Comparison of ENCODE assay signal across 9 cellular contexts in genomic region chr3:16290827-16291196, GRCh38. TPM values are rescaled to one million over a fixed set of nuclear protein-coding genes. Genes with fewer than 3 reads are reported as not detected.
DNase-seq lines count a peak whose midpoint lies in the region; ATAC-seq and TF ChIP-seq lines count a peak whose summit lies in the region.
"Had no signal": no experiment of that assay in that cellular context is flagged by ENCODE, and none has a peak within 500 bp of the region (broad histone marks: within the 10 kb centered on the region; RNA-seq: fewer than 3 reads in every experiment).

No MANE protein-coding gene starts in this region.

- H2BK5ac ChIP-seq in neuronal stem cell (ENCODE audit: low read length): no peak overlapping the region

- no peak for TF ChIP-seq CTCF in WERI-Rb-1 (IDR thresholded peaks at IDR 0.05; ENCODE audit: low read depth, low read length)

- H3K9ac ChIP-seq in neuronal stem cell (ENCODE audit: low read depth, low read length, poor library complexity): no peak overlapping the region

- CTCF ChIA-PET in activated naive CD4-positive, alpha-beta T cell treated with anti-CD3 and anti-CD28 coated beads, Interleukin-2, amount 10 ng/mL, durations not matched to agents 7 days and 5 days (lab: Charles Lee): interaction anchor here (0.6 to 9.8 kb wide), 18 partner anchors 7 to 551 kb away, joined by 3 to 246 read pairs (median 5); partner anchors contain the start of genes DPH3 and OXNAD1

- H3K4me1 Mint-ChIP-seq in activated naive CD4-positive, alpha-beta T cell treated with anti-CD3 and anti-CD28 coated beads, Interleukin-2, amount 10 ng/mL, durations not matched to agents 7 days and 5 days: peaks cover 68% of the 10 kb centered on the region
- H3K4me1 Mint-ChIP-seq in activated naive CD8-positive, alpha-beta T cell treated with anti-CD3 and anti-CD28 coated beads, Interleukin-2, amount 50 U/mL, for 24 hours: peaks cover 97% of the 10 kb centered on the region

- H4K8ac ChIP-seq in neuronal stem cell (ENCODE audit: low read depth, low read length): no peak overlapping the region

- no peaks in the 10 kb centered on the region for H3K27me3 ChIP-seq in thymus (ENCODE audit: control insufficient read depth, insufficient read depth)
- H3K27me3 ChIP-seq in WERI-Rb-1 (ENCODE audit: insufficient read depth, low read depth, severe bottlenecking): no peaks in the 10 kb centered on the region
- H3K27me3 ChIP-seq in neuronal stem cell (ENCODE audit: control insufficient read depth in 3 of 3, insufficient read depth in 3 of 3, low read depth in 1 of 3, low read length in 3 of 3): no peaks in the 10 kb centered on the region

- no peak overlapping the region for H3K4me2 ChIP-seq in neuronal stem cell (ENCODE audit: insufficient read depth, low read length, poor library complexity, severe bottlenecking)

- H2BK15ac ChIP-seq in neuronal stem cell (ENCODE audit: low read length): no peak overlapping the region

- H4K91ac ChIP-seq in neuronal stem cell (ENCODE audit: low read depth, low read length, poor library complexity): no peak overlapping the region

- no peak overlapping the region for H2AFZ ChIP-seq in neuronal stem cell (ENCODE audit: low read length)

- H3K23ac ChIP-seq in neuronal stem cell (ENCODE audit: low read depth, low read length, poor library complexity): no peak overlapping the region

- no peak overlapping the region for H2BK12ac ChIP-seq in neuronal stem cell (ENCODE audit: low read length)

- peak; percentile 13 for ATAC-seq in activated naive CD8-positive, alpha-beta T cell treated with anti-CD3 and anti-CD28 coated beads, Interleukin-2, amount 50 U/mL, for 24 hours

- DNase-seq in activated naive CD4-positive, alpha-beta T cell treated with anti-CD3 and anti-CD28 coated beads, Interleukin-2, amount 10 ng/mL, durations not matched to agents 7 days and 5 days: no peak
- no peak for DNase-seq in activated naive CD4-positive, alpha-beta T cell treated with anti-CD3 and anti-CD28 coated beads, Interleukin-2, amount 50 U/mL, for 16 hours
- no peak for DNase-seq in activated naive CD8-positive, alpha-beta T cell treated with anti-CD3 and anti-CD28 coated beads, Interleukin-2, amount 50 U/mL, for 24 hours
- DNase-seq in GM19240 (ENCODE audit: insufficient read length, low spot score): no peak
- DNase-seq in WERI-Rb-1: no peak
- DNase-seq in neuronal stem cell (ENCODE audit: low spot score): no peak

- H3K36me3 ChIP-seq in KOPT-K1 (ENCODE audit: insufficient read depth, low read length) (peaks cover 68% of the 10 kb centered on the region), thymus (ENCODE audit: control insufficient read depth, insufficient read depth) (no peaks in the 10 kb centered on the region), WERI-Rb-1 (peaks cover 29% of the 10 kb centered on the region), neuronal stem cell (replicated peaks in 1 of 2; ENCODE audit: control insufficient read depth in 2 of 2, insufficient read depth in 2 of 2, low read length in 2 of 2) (peaks cover 8 to 45% of the 10 kb centered on the region in 2 donors)

- H3K18ac ChIP-seq in neuronal stem cell (ENCODE audit: low read length): no peak overlapping the region

- H3K4me3 Mint-ChIP-seq in activated naive CD4-positive, alpha-beta T cell treated with anti-CD3 and anti-CD28 coated beads, Interleukin-2, amount 10 ng/mL, durations not matched to agents 7 days and 5 days: peak overlapping the region; percentile 92
- peak overlapping the region; percentile 64 for H3K4me3 Mint-ChIP-seq in activated naive CD8-positive, alpha-beta T cell treated with anti-CD3 and anti-CD28 coated beads, Interleukin-2, amount 50 U/mL, for 24 hours

- no peak overlapping the region for H2AK5ac ChIP-seq in neuronal stem cell (ENCODE audit: low read depth, low read length)

- peaks cover 30% of the 10 kb centered on the region for H3K9me3 ChIP-seq in KOPT-K1 (ENCODE audit: insufficient read depth, low read length, poor library complexity, severe bottlenecking)
- no peaks in the 10 kb centered on the region for H3K9me3 ChIP-seq in thymus (ENCODE audit: control insufficient read depth)
- H3K9me3 ChIP-seq in WERI-Rb-1 (ENCODE audit: severe bottlenecking): peaks cover 3% of the 10 kb centered on the region
- peaks cover 2 to 23% of the 10 kb centered on the region in 2 donors for H3K9me3 ChIP-seq in neuronal stem cell (replicated peaks in 1 of 2; ENCODE audit: control insufficient read depth in 2 of 2, insufficient read depth in 1 of 2, low read depth in 1 of 2, low read length in 2 of 2)

- H3K27me3 Mint-ChIP-seq in activated naive CD4-positive, alpha-beta T cell treated with anti-CD3 and anti-CD28 coated beads, Interleukin-2, amount 10 ng/mL, durations not matched to agents 7 days and 5 days: no peaks in the 10 kb centered on the region
- no peaks in the 10 kb centered on the region for H3K27me3 Mint-ChIP-seq in activated naive CD8-positive, alpha-beta T cell treated with anti-CD3 and anti-CD28 coated beads, Interleukin-2, amount 50 U/mL, for 24 hours

- peaks cover 78% of the 10 kb centered on the region for H3K36me3 Mint-ChIP-seq in activated naive CD4-positive, alpha-beta T cell treated with anti-CD3 and anti-CD28 coated beads, Interleukin-2, amount 10 ng/mL, durations not matched to agents 7 days and 5 days
- peaks cover 65% of the 10 kb centered on the region for H3K36me3 Mint-ChIP-seq in activated naive CD8-positive, alpha-beta T cell treated with anti-CD3 and anti-CD28 coated beads, Interleukin-2, amount 50 U/mL, for 24 hours (ENCODE audit: low read depth)

- H3K4ac ChIP-seq in neuronal stem cell (ENCODE audit: low read length): no peak overlapping the region

- H2BK120ac ChIP-seq in neuronal stem cell (ENCODE audit: low read depth, low read length): no peak overlapping the region

- H3K14ac ChIP-seq in neuronal stem cell (ENCODE audit: low read length): no peak overlapping the region

- under 1% methylated on average over 2 of the region's 2 CpGs for whole genome bisulfite sequencing in thymus
- no CpG with 5 or more reads among the region's 2 CpGs for WGBS in neuronal stem cell (ENCODE audit: extremely low coverage in 2 of 2, insufficient read length in 2 of 2, insufficient replicate concordance in 1 of 2), 2 donors

- peak overlapping the region; percentile 26 for H3K4me3 ChIP-seq in thymus (ENCODE audit: low read length)
- no peak overlapping the region for H3K4me3 ChIP-seq in WERI-Rb-1 (ENCODE audit: low read depth, low read length)
- no peak overlapping the region for H3K4me3 ChIP-seq in neuronal stem cell (ENCODE audit: low read length in 2 of 2)

- peaks cover 9% of the 10 kb centered on the region for H3K4me1 ChIP-seq in thymus (ENCODE audit: control insufficient read depth, insufficient read depth, low read length)
- no peaks in the 10 kb centered on the region for H3K4me1 ChIP-seq in neuronal stem cell (ENCODE audit: control insufficient read depth in 2 of 2, insufficient read depth in 1 of 2, low read depth in 1 of 2, low read length in 2 of 2)

- peaks cover 16% of the 10 kb centered on the region for H3K9me3 Mint-ChIP-seq in activated naive CD4-positive, alpha-beta T cell treated with anti-CD3 and anti-CD28 coated beads, Interleukin-2, amount 10 ng/mL, durations not matched to agents 7 days and 5 days
- H3K9me3 Mint-ChIP-seq in activated naive CD8-positive, alpha-beta T cell treated with anti-CD3 and anti-CD28 coated beads, Interleukin-2, amount 50 U/mL, for 24 hours: peaks cover 13% of the 10 kb centered on the region

- peak overlapping the region; percentile 97 for H3K27ac Mint-ChIP-seq in activated naive CD4-positive, alpha-beta T cell treated with anti-CD3 and anti-CD28 coated beads, Interleukin-2, amount 10 ng/mL, durations not matched to agents 7 days and 5 days
- H3K27ac Mint-ChIP-seq in activated naive CD8-positive, alpha-beta T cell treated with anti-CD3 and anti-CD28 coated beads, Interleukin-2, amount 50 U/mL, for 24 hours: peak overlapping the region; percentile 93

- H3K27ac ChIP-seq in KOPT-K1 (ENCODE audit: low read depth, low read length, poor library complexity, severe bottlenecking) (peak overlapping the region; percentile 84), thymus (ENCODE audit: low read depth) (peak overlapping the region; percentile 55), WERI-Rb-1 (no peak overlapping the region), neuronal stem cell (replicated peaks; ENCODE audit: low read length) (no peak overlapping the region)
- H3K27ac ChIP-seq: VCaP had no signal

- H3K79me1 ChIP-seq in neuronal stem cell (ENCODE audit: low read depth, low read length): no peaks in the 10 kb centered on the region

RNA-seq across cellular contexts. Expression of gene OXNAD1, which starts 25.8 kb away (rescaled TPM):
- 34.4 TPM for polyA plus RNA-seq in thymus
- 11.3 TPM for polyA plus RNA-seq in neuronal stem cell (2013, experiment 1 of 2)
- 11.6 TPM for polyA plus RNA-seq in neuronal stem cell (2013, experiment 2 of 2)

RNA-seq across cellular contexts. Expression of gene DPH3, which starts 26.1 kb away (rescaled TPM):
- polyA plus RNA-seq in thymus: 21.2 TPM
- polyA plus RNA-seq in neuronal stem cell (2013, experiment 1 of 2): 26.4 TPM
- polyA plus RNA-seq in neuronal stem cell (2013, experiment 2 of 2): 25.8 TPM

Comparison
In these comparisons a context has a peak if more than half of its experiments do, and no peak if none do; other contexts are left out.
1. H3K27ac ChIP-seq: peak in KOPT-K1 (single experiment) and thymus (single experiment); none in WERI-Rb-1 (single experiment) and neuronal stem cell (single experiment).